In the genomic region with DNA sequence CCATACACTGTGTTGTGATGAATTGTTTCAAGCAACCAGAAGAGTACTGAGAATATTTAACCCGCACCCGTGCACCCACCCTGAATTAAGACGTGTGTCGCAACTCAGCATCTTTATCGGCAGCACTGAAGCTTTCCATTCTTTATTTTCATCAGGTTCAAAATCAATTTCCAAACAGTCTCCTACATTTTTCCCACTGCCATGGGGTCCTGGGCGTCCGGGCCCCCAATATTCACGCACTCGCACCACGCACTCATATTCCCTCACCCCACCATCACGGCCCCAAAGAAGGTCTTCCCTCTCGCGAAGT, we compare ENCODE assay signal across 1 cellular context.
A peak's percentile ranks its signal among the peaks of the same experiment; 100 is the strongest.
TF ChIP-seq lines count a peak whose summit lies in the region.

No MANE protein-coding gene starts in this region.

TF ChIP-seq in H1, 55 proteins besides CTCF, POLR2A, EP300 and RAD21:
- TF ChIP-seq POLR2AphosphoS5 (IDR thresholded peaks at IDR 0.05; ENCODE audit: low read depth, low read length) (no peak), HDAC2 (IDR thresholded peaks at IDR 0.05; ENCODE audit: borderline replicate concordance in 1 of 2, low read depth in 2 of 2, low read length in 2 of 2) (no peak), SUZ12 (IDR thresholded peaks at IDR 0.05; ENCODE audit: low read length) (0 out of 2 replicates have a peak, but pooled peaks have one; percentile 20), CEBPB (IDR thresholded peaks at IDR 0.05; ENCODE audit: low read depth, low read length) (peak; percentile 72), BACH1 (IDR thresholded peaks at IDR 0.05; ENCODE audit: low read length) (no peak)
